ENCODE assay signal across 15 cellular contexts in genomic region chr1:151273924-151274466, GRCh38. TPM values are rescaled to one million over a fixed set of nuclear protein-coding genes. Genes with fewer than 3 reads are reported as not detected.
DNase-seq lines count a peak whose midpoint lies in the region; ATAC-seq lines count a peak whose summit lies in the region.
"Had no signal": no experiment of that assay in that cellular context is flagged by ENCODE, and none has a peak within 500 bp of the region (broad histone marks: within the 10 kb centered on the region; RNA-seq: fewer than 3 reads in every experiment).

No MANE protein-coding gene starts in this region.

- H3K36me3 Mint-ChIP-seq in activated naive CD4-positive, alpha-beta T cell treated with anti-CD3 and anti-CD28 coated beads, Interleukin-2, amount 50 U/mL, for 72 hours: peaks cover 0 to 7% of the 10 kb centered on the region in 2 donors
- peaks cover 12% of the 10 kb centered on the region for H3K36me3 Mint-ChIP-seq in activated naive CD4-positive, alpha-beta T cell treated with anti-CD3 and anti-CD28 coated beads for 36 hours (ENCODE audit: low read depth)
- H3K36me3 Mint-ChIP-seq in activated T-helper 17 cell treated with anti-CD3 and anti-CD28 coated beads, Interleukin-2, amount 50 U/mL, for 72 hours (ENCODE audit: low read depth): peaks cover 32% of the 10 kb centered on the region
- peaks cover 35 to 45% of the 10 kb centered on the region in 2 donors for H3K36me3 Mint-ChIP-seq in stimulated activated naive B cell treated with anti-CD40 and anti-IgM and Interleukin-4, amounts not matched to agents 10 μg/mL and 1 μg/mL and 100 μg/mL, for 72 hours

- H3K9me3 Mint-ChIP-seq in activated naive CD4-positive, alpha-beta T cell treated with anti-CD3 and anti-CD28 coated beads, Interleukin-2, amount 50 U/mL, for 72 hours: peaks cover 0 to 6% of the 10 kb centered on the region in 2 donors
- H3K9me3 Mint-ChIP-seq in activated naive CD4-positive, alpha-beta T cell treated with anti-CD3 and anti-CD28 coated beads for 36 hours: no peaks in the 10 kb centered on the region
- no peaks in the 10 kb centered on the region for H3K9me3 Mint-ChIP-seq in activated T-helper 17 cell treated with anti-CD3 and anti-CD28 coated beads, Interleukin-2, amount 50 U/mL, for 72 hours
- peaks cover 4 to 8% of the 10 kb centered on the region in 2 donors for H3K9me3 Mint-ChIP-seq in stimulated activated naive B cell treated with anti-CD40 and anti-IgM and Interleukin-4, amounts not matched to agents 10 μg/mL and 1 μg/mL and 100 μg/mL, for 72 hours

- DNase-seq in activated naive CD4-positive, alpha-beta T cell treated with anti-CD3 and anti-CD28 coated beads, Interleukin-2, amount 50 U/mL, for 72 hours (ENCODE audit: low spot score in 2 of 2): no peak
- no peak for DNase-seq in activated naive CD4-positive, alpha-beta T cell treated with anti-CD3 and anti-CD28 coated beads for 36 hours
- DNase-seq in left lobe of liver (ENCODE audit: low spot score) (no peak), cortex of kidney (lab: John Stamatoyannopoulos, UW) (no peak), H4 (ENCODE audit: low spot score) (no peak)
- DNase-seq in stimulated activated naive B cell treated with anti-CD40 and anti-IgM and Interleukin-4, amounts not matched to agents 10 μg/mL and 1 μg/mL and 100 μg/mL, for 72 hours: no peak
- DNase-seq: DMS79 treated with DMSO at 0.1 percent for 48 hours, GOT3, MG63, NCI-H1930, NCI-H2171, NCI-H774, SHP77 had no signal

- intact Hi-C loops in activated naive CD4-positive, alpha-beta T cell treated with anti-CD3 and anti-CD28 coated beads for 36 hours (cut with micrococcal nuclease): no loop called here

- no peak for ATAC-seq in activated naive CD4-positive, alpha-beta T cell treated with anti-CD3 and anti-CD28 coated beads, Interleukin-2, amount 50 U/mL, for 72 hours
- ATAC-seq in activated T-helper 17 cell treated with anti-CD3 and anti-CD28 coated beads, Interleukin-2, amount 50 U/mL, for 72 hours (replicated peaks): no peak
- peak; percentile 57 for ATAC-seq in left lobe of liver
- ATAC-seq in stimulated activated naive B cell treated with anti-CD40 and anti-IgM and Interleukin-4, amounts not matched to agents 10 μg/mL and 1 μg/mL and 100 μg/mL, for 72 hours (replicated peaks): no peak
- ATAC-seq in HG02852 (IDR thresholded peaks at IDR 0.05; ENCODE audit: unreplicated experiment): no peak

- H3K27me3 Mint-ChIP-seq in activated naive CD4-positive, alpha-beta T cell treated with anti-CD3 and anti-CD28 coated beads for 36 hours (ENCODE audit: low read depth): no peaks in the 10 kb centered on the region
- no peaks in the 10 kb centered on the region for H3K27me3 Mint-ChIP-seq in activated T-helper 17 cell treated with anti-CD3 and anti-CD28 coated beads, Interleukin-2, amount 50 U/mL, for 72 hours
- no peaks in the 10 kb centered on the region for H3K27me3 Mint-ChIP-seq in stimulated activated naive B cell treated with anti-CD40 and anti-IgM and Interleukin-4, amounts not matched to agents 10 μg/mL and 1 μg/mL and 100 μg/mL, for 72 hours

- CTCF ChIA-PET in activated naive CD4-positive, alpha-beta T cell treated with anti-CD3 and anti-CD28 coated beads for 36 hours (lab: Charles Lee): interaction anchor here (1.3 kb wide), 1 partner anchor 11 kb away, joined by 3 read pairs; no protein-coding TSS in a partner anchor

- peak overlapping the region; percentile 1 to 41 for H3K27ac Mint-ChIP-seq in activated naive CD4-positive, alpha-beta T cell treated with anti-CD3 and anti-CD28 coated beads, Interleukin-2, amount 50 U/mL, for 72 hours
- H3K27ac Mint-ChIP-seq in activated naive CD4-positive, alpha-beta T cell treated with anti-CD3 and anti-CD28 coated beads for 36 hours: no peak overlapping the region
- H3K27ac Mint-ChIP-seq in activated T-helper 17 cell treated with anti-CD3 and anti-CD28 coated beads, Interleukin-2, amount 50 U/mL, for 72 hours: peak overlapping the region; percentile 28
- H3K27ac Mint-ChIP-seq in stimulated activated naive B cell treated with anti-CD40 and anti-IgM and Interleukin-4, amounts not matched to agents 10 μg/mL and 1 μg/mL and 100 μg/mL, for 72 hours: peak overlapping the region; percentile 4

- peaks cover 18% of the 10 kb centered on the region for H3K4me1 Mint-ChIP-seq in activated naive CD4-positive, alpha-beta T cell treated with anti-CD3 and anti-CD28 coated beads for 36 hours (ENCODE audit: low read depth)
- H3K4me1 Mint-ChIP-seq in activated T-helper 17 cell treated with anti-CD3 and anti-CD28 coated beads, Interleukin-2, amount 50 U/mL, for 72 hours: peaks cover 17% of the 10 kb centered on the region
- H3K4me1 Mint-ChIP-seq in stimulated activated naive B cell treated with anti-CD40 and anti-IgM and Interleukin-4, amounts not matched to agents 10 μg/mL and 1 μg/mL and 100 μg/mL, for 72 hours: peaks cover 29 to 37% of the 10 kb centered on the region in 2 donors

- no peak overlapping the region for H3K4me3 Mint-ChIP-seq in activated naive CD4-positive, alpha-beta T cell treated with anti-CD3 and anti-CD28 coated beads for 36 hours
- H3K4me3 Mint-ChIP-seq in activated T-helper 17 cell treated with anti-CD3 and anti-CD28 coated beads, Interleukin-2, amount 50 U/mL, for 72 hours: no peak overlapping the region
- H3K4me3 Mint-ChIP-seq in stimulated activated naive B cell treated with anti-CD40 and anti-IgM and Interleukin-4, amounts not matched to agents 10 μg/mL and 1 μg/mL and 100 μg/mL, for 72 hours: no peak overlapping the region

RNA-seq across cellular contexts. Expression of gene ZNF687, which starts 8.1 kb away (rescaled TPM):
- 10 to 100 TPM; 28.0 to 29.0 TPM for total RNA-seq in activated naive CD4-positive, alpha-beta T cell treated with anti-CD3 and anti-CD28 coated beads, Interleukin-2, amount 50 U/mL, for 72 hours
- 10 to 100 TPM; 20.9 to 22.0 TPM for total RNA-seq in activated naive CD4-positive, alpha-beta T cell treated with anti-CD3 and anti-CD28 coated beads for 36 hours
- total RNA-seq in activated T-helper 17 cell treated with anti-CD3 and anti-CD28 coated beads, Interleukin-2, amount 50 U/mL, for 72 hours: 10 to 100 TPM; 24.9 to 29.6 TPM
- total RNA-seq in left lobe of liver: 13.6 TPM
- 7.4 and 8.7 TPM in 2 replicates for total RNA-seq in H4 (2014; rRNA removed; shearing (Covaris generic))

RNA-seq across cellular contexts. Expression of gene PSMD4, which starts 19.5 kb away (rescaled TPM):
- total RNA-seq in activated naive CD4-positive, alpha-beta T cell treated with anti-CD3 and anti-CD28 coated beads, Interleukin-2, amount 50 U/mL, for 72 hours: 100 to 1,000 TPM; 185 to 189 TPM
- total RNA-seq in activated naive CD4-positive, alpha-beta T cell treated with anti-CD3 and anti-CD28 coated beads for 36 hours: 100 to 1,000 TPM; 167 to 192 TPM
- 100 to 1,000 TPM; 174 to 196 TPM for total RNA-seq in activated T-helper 17 cell treated with anti-CD3 and anti-CD28 coated beads, Interleukin-2, amount 50 U/mL, for 72 hours
- total RNA-seq in left lobe of liver: 80.6 TPM
- 319 TPM in 2 replicates for total RNA-seq in H4 (2014; rRNA removed; shearing (Covaris generic))

RNA-seq across cellular contexts. Expression of gene PI4KB, which starts 53.2 kb away (rescaled TPM):
- total RNA-seq in activated naive CD4-positive, alpha-beta T cell treated with anti-CD3 and anti-CD28 coated beads, Interleukin-2, amount 50 U/mL, for 72 hours: 10 to 100 TPM; 55.0 to 75.3 TPM
- total RNA-seq in activated naive CD4-positive, alpha-beta T cell treated with anti-CD3 and anti-CD28 coated beads for 36 hours: 10 to 100 TPM; 64.1 to 69.2 TPM
- total RNA-seq in activated T-helper 17 cell treated with anti-CD3 and anti-CD28 coated beads, Interleukin-2, amount 50 U/mL, for 72 hours: 10 to 100 TPM; 70.0 to 76.8 TPM
- total RNA-seq in left lobe of liver: 21.2 TPM
- total RNA-seq in H4 (2014; rRNA removed; shearing (Covaris generic)): 19.7 and 21.2 TPM in 2 replicates
